In the genomic region with DNA sequence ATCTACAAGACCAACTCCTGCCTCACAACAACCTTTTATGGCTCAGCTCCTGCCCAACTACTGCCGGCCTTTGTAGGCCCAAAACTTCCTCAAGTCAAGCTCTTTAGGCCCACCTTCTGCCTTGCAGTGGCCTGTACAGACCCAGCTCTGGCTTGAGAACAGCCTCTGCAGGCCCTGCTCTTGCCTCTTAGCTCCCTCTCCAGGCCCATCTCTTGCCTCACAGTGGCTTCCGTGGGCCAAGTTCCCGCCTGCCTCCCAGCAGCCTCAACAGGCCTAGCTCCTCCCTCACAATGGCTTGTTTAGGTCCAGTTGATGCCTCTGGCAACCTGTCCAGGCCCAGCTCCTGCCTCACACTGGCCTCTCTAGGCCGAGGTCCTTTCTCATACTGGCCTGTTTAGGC, we compare ENCODE assay signal across 10 cellular contexts. TPM values are rescaled to one million over a fixed set of nuclear protein-coding genes. Genes with fewer than 3 reads are reported as not detected.
A peak's percentile ranks its signal among the peaks of the same experiment; 100 is the strongest.
DNase-seq lines count a peak whose midpoint lies in the region; ATAC-seq and TF ChIP-seq lines count a peak whose summit lies in the region.
"Had no signal": no experiment of that assay in that cellular context is flagged by ENCODE, and none has a peak within 500 bp of the region (broad histone marks: within the 10 kb centered on the region; RNA-seq: fewer than 3 reads in every experiment).

No MANE protein-coding gene starts in this region.

- TF ChIP-seq RAD21 in Ishikawa (IDR thresholded peaks at IDR 0.05; ENCODE audit: low read depth) = peak; percentile 69

- H3K9me3 Mint-ChIP-seq in osteocyte (ENCODE audit: unreplicated experiment) = peaks cover 3% of the 10 kb centered on the region
- peaks cover 3% of the 10 kb centered on the region for H3K9me3 Mint-ChIP-seq in stimulated activated memory B cell treated with anti-CD40 and anti-IgM and Interleukin-4, amounts not matched to agents 10 μg/mL and 1 μg/mL and 100 μg/mL, for 72 hours

- peak; percentile 34 for DNase-seq in colonic mucosa
- DNase-seq in osteocyte (ENCODE audit: extremely low spot score, unreplicated experiment) = no peak
- DNase-seq in NCI-H69 (lab: John Stamatoyannopoulos, UW) = no peak
- DNase-seq: esophagus squamous epithelium; PC-3; stimulated activated CD4-positive, alpha-beta T cell treated with anti-CD3 and anti-CD28 coated beads, Interleukin-12 subunit alpha, Interleukin-12 subunit beta, amount 100 ng/mL, for 4 hours had no signal

- peaks cover 2% of the 10 kb centered on the region for H3K27me3 Mint-ChIP-seq in osteocyte (ENCODE audit: unreplicated experiment)
- H3K27me3 Mint-ChIP-seq in stimulated activated memory B cell treated with anti-CD40 and anti-IgM and Interleukin-4, amounts not matched to agents 10 μg/mL and 1 μg/mL and 100 μg/mL, for 72 hours = no peaks in the 10 kb centered on the region

- no peak overlapping the region for H3K9ac ChIP-seq in colonic mucosa (ENCODE audit: low read depth in 2 of 2, low read length in 2 of 2)

- ATAC-seq in GM18520 (IDR thresholded peaks at IDR 0.05; ENCODE audit: unreplicated experiment) (peak; percentile 56), GM21786 (IDR thresholded peaks at IDR 0.05; ENCODE audit: unreplicated experiment) (no peak)
- ATAC-seq in stimulated activated memory B cell treated with anti-CD40 and anti-IgM and Interleukin-4, amounts not matched to agents 10 μg/mL and 1 μg/mL and 100 μg/mL, for 72 hours = no peak
- ATAC-seq: PC-3 had no signal

- TF ChIP-seq CTCF in colonic mucosa (IDR thresholded peaks at IDR 0.05) = no peak
- peak; percentile 45 for TF ChIP-seq CTCF in osteocyte (IDR thresholded peaks at IDR 0.05)

- no peak overlapping the region for H3K4me3 ChIP-seq in colonic mucosa
- H3K4me3 ChIP-seq: esophagus squamous epithelium had no signal

- H3K27ac Mint-ChIP-seq in osteocyte (ENCODE audit: unreplicated experiment) = no peak overlapping the region
- H3K27ac Mint-ChIP-seq in stimulated activated memory B cell treated with anti-CD40 and anti-IgM and Interleukin-4, amounts not matched to agents 10 μg/mL and 1 μg/mL and 100 μg/mL, for 72 hours = no peak overlapping the region

- no peak overlapping the region for H3K4me3 Mint-ChIP-seq in osteocyte (ENCODE audit: unreplicated experiment)
- no peak overlapping the region for H3K4me3 Mint-ChIP-seq in stimulated activated memory B cell treated with anti-CD40 and anti-IgM and Interleukin-4, amounts not matched to agents 10 μg/mL and 1 μg/mL and 100 μg/mL, for 72 hours

- no peaks in the 10 kb centered on the region for H3K36me3 ChIP-seq in colonic mucosa
- H3K36me3 ChIP-seq: esophagus squamous epithelium had no signal

- intact Hi-C loops in colonic mucosa (cut with DNase I) = no loop called here

- peaks cover 3% of the 10 kb centered on the region for H3K36me3 Mint-ChIP-seq in osteocyte (ENCODE audit: unreplicated experiment)
- H3K36me3 Mint-ChIP-seq in stimulated activated memory B cell treated with anti-CD40 and anti-IgM and Interleukin-4, amounts not matched to agents 10 μg/mL and 1 μg/mL and 100 μg/mL, for 72 hours = peaks cover 17% of the 10 kb centered on the region

- no peaks in the 10 kb centered on the region for H3K9me3 ChIP-seq in colonic mucosa
- H3K9me3 ChIP-seq: esophagus squamous epithelium had no signal

- no peak overlapping the region for H3K27ac ChIP-seq in colonic mucosa
- H3K27ac ChIP-seq: esophagus squamous epithelium had no signal

- H3K4me1 ChIP-seq in colonic mucosa = no peaks in the 10 kb centered on the region
- H3K4me1 ChIP-seq: esophagus squamous epithelium had no signal

- no peak for TF ChIP-seq EP300 in Ishikawa (IDR thresholded peaks at IDR 0.05; ENCODE audit: borderline replicate concordance)

- H3K4me1 Mint-ChIP-seq in osteocyte (ENCODE audit: unreplicated experiment) = no peaks in the 10 kb centered on the region
- H3K4me1 Mint-ChIP-seq in stimulated activated memory B cell treated with anti-CD40 and anti-IgM and Interleukin-4, amounts not matched to agents 10 μg/mL and 1 μg/mL and 100 μg/mL, for 72 hours = peaks cover 2% of the 10 kb centered on the region

- no peaks in the 10 kb centered on the region for H3K27me3 ChIP-seq in colonic mucosa
- H3K27me3 ChIP-seq: esophagus squamous epithelium had no signal

TF ChIP-seq in Ishikawa, 13 proteins besides CTCF, POLR2A, EP300 and RAD21:
- TF ChIP-seq NFIC (IDR thresholded peaks at IDR 0.05) (no peak), CEBPB (IDR thresholded peaks at IDR 0.05) (no peak), TAF1 (IDR thresholded peaks at IDR 0.05; ENCODE audit: low read depth) (no peak), REST (IDR thresholded peaks at IDR 0.05; ENCODE audit: low read depth) (no peak), TCF12 (IDR thresholded peaks at IDR 0.05; ENCODE audit: low read depth) (no peak), ZBTB7A (IDR thresholded peaks at IDR 0.05; ENCODE audit: low read depth) (no peak)
- TF ChIP-seq, protein P1, sequence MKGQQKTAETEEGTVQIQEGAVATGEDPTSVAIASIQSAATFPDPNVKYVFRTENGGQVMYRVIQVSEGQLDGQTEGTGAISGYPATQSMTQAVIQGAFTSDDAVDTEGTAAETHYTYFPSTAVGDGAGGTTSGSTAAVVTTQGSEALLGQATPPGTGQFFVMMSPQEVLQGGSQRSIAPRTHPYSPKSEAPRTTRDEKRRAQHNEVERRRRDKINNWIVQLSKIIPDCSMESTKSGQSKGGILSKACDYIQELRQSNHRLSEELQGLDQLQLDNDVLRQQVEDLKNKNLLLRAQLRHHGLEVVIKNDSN (IDR thresholded peaks at IDR 0.05) = no peak

RNA-seq across cellular contexts. Expression of gene VKORC1L1, which starts 32.4 kb away (rescaled TPM):
- total RNA-seq in colonic mucosa (10 to 100 TPM; 21.3 to 26.0 TPM), osteocyte (23.1 and 23.6 TPM in 2 replicates)
